In genomic region chr19:10027158-10027997, GRCh38 we compare ENCODE assay signal across 1 cellular context.
A peak's percentile ranks its signal among the peaks of the same experiment; 100 is the strongest.
TF ChIP-seq lines count a peak whose summit lies in the region.

No MANE protein-coding gene starts in this region.

TF ChIP-seq in K562, 482 proteins besides CTCF, POLR2A, EP300 and RAD21 (continued from another document and continues in another):
- TF ChIP-seq THRB (CRISPR knock-in tag; conservative IDR thresholded peaks at IDR 0.05) (no peak), ZNF77 (CRISPR knock-in tag; IDR thresholded peaks at IDR 0.05) (no peak), JUND (IDR thresholded peaks at IDR 0.05; ENCODE audit: borderline replicate concordance, low read depth, low read length) (peak; percentile 69), JUND (tag; IDR thresholded peaks at IDR 0.05; ENCODE audit: borderline replicate concordance, low read depth, low read length) (peak; percentile 38; the same call in 1 of the 3 replicates), MAZ (CRISPR knock-in tag; conservative IDR thresholded peaks at IDR 0.05 in 1 of 2, IDR thresholded peaks at IDR 0.05 in 1 of 2) (peak; percentile 100), STAT5B (CRISPR knock-in tag; IDR thresholded peaks at IDR 0.05) (no peak), SFPQ (IDR thresholded peaks at IDR 0.05; ENCODE audit: low read depth, low read length) (no peak), HCFC1 (IDR thresholded peaks at IDR 0.05; ENCODE audit: low read depth, low read length) (peak; percentile 42; the same call in 1 of the 2 replicates), YY1 (IDR thresholded peaks at IDR 0.05; ENCODE audit: borderline replicate concordance in 1 of 3, control insufficient read depth in 1 of 3, extremely low read depth in 1 of 3, insufficient read depth in 3 of 3, insufficient read length in 1 of 3, insufficient replicate concordance in 2 of 3, low read depth in 1 of 3, low read length in 2 of 3) (peak in 1 of 3 experiments; percentile 35), SMAD2 (IDR thresholded peaks at IDR 0.05; ENCODE audit: low read depth, low read length) (no peak), L3MBTL2 (IDR thresholded peaks at IDR 0.05) (peak; percentile 74), ZNF121 (CRISPR knock-in tag; conservative IDR thresholded peaks at IDR 0.05) (no peak), ELK1 (CRISPR knock-in tag; IDR thresholded peaks at IDR 0.05) (no peak), CEBPG (CRISPR knock-in tag; IDR thresholded peaks at IDR 0.05) (no peak), CEBPG (tag; conservative IDR thresholded peaks at IDR 0.05 in 1 of 2, IDR thresholded peaks at IDR 0.05 in 1 of 2) (no peak), ZNF280B (CRISPR knock-in tag; IDR thresholded peaks at IDR 0.05) (no peak), TAF9B (IDR thresholded peaks at IDR 0.05; ENCODE audit: partially characterized antibody) (no peak), ZKSCAN3 (CRISPR knock-in tag; IDR thresholded peaks at IDR 0.05) (no peak), KDM4B (IDR thresholded peaks at IDR 0.05; ENCODE audit: borderline replicate concordance in 2 of 2, low read depth in 1 of 2) (peak in 1 of 2 experiments; percentile 60; a peak in 1 of 4 replicates), ESRRA (IDR thresholded peaks at IDR 0.05; ENCODE audit: borderline replicate concordance, low read depth) (no peak), NCOA1 (IDR thresholded peaks at IDR 0.05; ENCODE audit: low read depth) (no peak), TARDBP (IDR thresholded peaks at IDR 0.05) (0 out of 2 replicates have a peak, but pooled peaks have one; percentile 55), ATF3 (IDR thresholded peaks at IDR 0.05) (no peak), ATF3 (CRISPR knock-in tag; conservative IDR thresholded peaks at IDR 0.05) (peak; percentile 49; the same call in 1 of the 2 replicates), HNRNPUL1 (IDR thresholded peaks at IDR 0.05; ENCODE audit: low read length) (no peak), HMGN3 (IDR thresholded peaks at IDR 0.05; ENCODE audit: borderline replicate concordance, extremely low read depth, insufficient read length, low read depth, low read length) (peak; percentile 71), MNT (conservative IDR thresholded peaks at IDR 0.05) (peak; percentile 97 to 98), POLR2B (IDR thresholded peaks at IDR 0.05; ENCODE audit: low read depth, partially characterized antibody) (no peak), ZBED1 (IDR thresholded peaks at IDR 0.05) (0 out of 2 replicates have a peak, but pooled peaks have one; percentile 59), DDX20 (tag; IDR thresholded peaks at IDR 0.05; ENCODE audit: low read depth) (no peak), NR0B1 (IDR thresholded peaks at IDR 0.05; ENCODE audit: partially characterized antibody) (no peak), ZNF655 (CRISPR knock-in tag; IDR thresholded peaks at IDR 0.05) (no peak), GTF2E2 (tag; IDR thresholded peaks at IDR 0.05) (no peak), TCF7L2 (IDR thresholded peaks at IDR 0.05; ENCODE audit: low read depth, low read length) (no peak), ZNF785 (CRISPR knock-in tag; IDR thresholded peaks at IDR 0.05) (no peak), ZNF212 (CRISPR knock-in tag; IDR thresholded peaks at IDR 0.05) (no peak), KLF16 (IDR thresholded peaks at IDR 0.05) (peak; percentile 74), NEUROD1 (IDR thresholded peaks at IDR 0.05; ENCODE audit: borderline replicate concordance, low read depth, low read length, partially characterized antibody) (peak; percentile 45), ZBTB49 (CRISPR knock-in tag; IDR thresholded peaks at IDR 0.05; ENCODE audit: borderline replicate concordance) (no peak), LEF1 (IDR thresholded peaks at IDR 0.05) (no peak), NFXL1 (CRISPR knock-in tag; IDR thresholded peaks at IDR 0.05) (no peak), RBM15 (IDR thresholded peaks at IDR 0.05; ENCODE audit: insufficient read depth, low read length) (no peak), PPARD (CRISPR knock-in tag; IDR thresholded peaks at IDR 0.05) (no peak), RBM17 (IDR thresholded peaks at IDR 0.05; ENCODE audit: borderline replicate concordance, low read depth, low read length) (no peak), HIVEP1 (CRISPR knock-in tag; IDR thresholded peaks at IDR 0.05) (no peak), MIER1 (IDR thresholded peaks at IDR 0.05; ENCODE audit: low read depth) (no peak), ZNF263 (CRISPR knock-in tag; IDR thresholded peaks at IDR 0.05; ENCODE audit: borderline replicate concordance) (peak; percentile 69; the same call in 1 of the 2 replicates), ID3 (CRISPR knock-in tag; IDR thresholded peaks at IDR 0.05) (no peak), ID3 (tag; IDR thresholded peaks at IDR 0.05) (peak; percentile 49; the same call in 1 of the 2 replicates), SMARCA4 (IDR thresholded peaks at IDR 0.05) (no peak), ZFP1 (CRISPR knock-in tag; IDR thresholded peaks at IDR 0.05) (no peak), TFAM (CRISPR knock-in tag; conservative IDR thresholded peaks at IDR 0.05) (no peak), U2AF1 (optimal IDR thresholded peaks at IDR 0.05; ENCODE audit: low read depth, low read length) (no peak), FOXO4 (CRISPR knock-in tag; IDR thresholded peaks at IDR 0.05) (no peak), BDP1 (IDR thresholded peaks at IDR 0.05; ENCODE audit: insufficient read depth, insufficient read length) (no peak), ZKSCAN1 (IDR thresholded peaks at IDR 0.05; ENCODE audit: low read depth, low read length) (0 out of 2 replicates have a peak, but pooled peaks have one; percentile 46), MYNN (IDR thresholded peaks at IDR 0.05) (0 out of 2 replicates have a peak, but pooled peaks have one; percentile 47), MYNN (CRISPR knock-in tag; IDR thresholded peaks at IDR 0.05) (no peak)
